Comparison of ENCODE assay signal across 8 cellular contexts in genomic region chr2:121649402-121649651, GRCh38. TPM values are rescaled to one million over a fixed set of nuclear protein-coding genes. Genes with fewer than 3 reads are reported as not detected.
DNase-seq lines count a peak whose midpoint lies in the region; ATAC-seq and TF ChIP-seq lines count a peak whose summit lies in the region.

CLASP1 (minus strand) TSS chr2:121649462; CDS start chr2:121605895, 43,567 bp downstream.

- H3K9ac ChIP-seq in neural progenitor cell: peak within 1 kb of the TSS; percentile 81

- H3K4me1 ChIP-seq in SJSA1 (replicated peaks) (peaks cover 25% of the 10 kb centered on the region), foreskin keratinocyte (peaks cover 8% of the 10 kb centered on the region), neural progenitor cell (peaks cover 18% of the 10 kb centered on the region)

- H3K4me1 Mint-ChIP-seq in neural progenitor cell: peaks cover 29% of the 10 kb centered on the region

- H3K4me3 ChIP-seq in SJSA1: peak within 1 kb of the TSS; percentile 80
- peak within 1 kb of the TSS; percentile 78 for H3K4me3 ChIP-seq in neural progenitor cell

- H3F3A ChIP-seq in neural progenitor cell (ENCODE audit: low read depth): peaks cover 30% of the 10 kb centered on the region

- peaks cover 12% of the 10 kb centered on the region for H3K36me3 Mint-ChIP-seq in neural progenitor cell

- TF ChIP-seq CTCF in foreskin keratinocyte (conservative IDR thresholded peaks at IDR 0.05) (no peak), neural progenitor cell (IDR thresholded peaks at IDR 0.05) (no peak), subcutaneous adipose tissue (IDR thresholded peaks at IDR 0.05; ENCODE audit: low read depth) (no peak)

- peaks cover 36% of the 10 kb centered on the region for H4K20me1 ChIP-seq in neural progenitor cell (ENCODE audit: low read depth)

- H3K9me3 ChIP-seq in SJSA1 (replicated peaks) (no peaks in the 10 kb centered on the region), neural progenitor cell (ENCODE audit: low read depth) (no peaks in the 10 kb centered on the region)

- no peaks in the 10 kb centered on the region for H3K27me3 ChIP-seq in SJSA1 (replicated peaks)
- no peaks in the 10 kb centered on the region for H3K27me3 ChIP-seq in foreskin keratinocyte
- H3K27me3 ChIP-seq in neural progenitor cell: no peaks in the 10 kb centered on the region

- peak within 1 kb of the TSS; percentile 82 for H2AFZ ChIP-seq in neural progenitor cell (replicated peaks)

- peak; percentile 98 for DNase-seq in Daoy (ENCODE audit: low read depth)
- peak; percentile 98 for DNase-seq in H4 (ENCODE audit: low spot score)
- DNase-seq in M059J (ENCODE audit: low read depth): peak; percentile 95
- peak in 1 of 2 experiments; percentile 98 for DNase-seq in SJSA1 (ENCODE audit: low read depth in 1 of 2, low spot score in 2 of 2)
- DNase-seq in activated naive CD4-positive, alpha-beta T cell treated with Interleukin-2 at 50 U/mL for 16 hours: peak; percentile 96
- DNase-seq in foreskin keratinocyte: no peak
- peak; percentile 99 for DNase-seq in neural progenitor cell (ENCODE audit: low spot score)

- H3K4me2 ChIP-seq in neural progenitor cell: peak within 1 kb of the TSS; percentile 96

- H3K9me3 Mint-ChIP-seq in neural progenitor cell: no peaks in the 10 kb centered on the region

- peaks cover 11% of the 10 kb centered on the region for H3K27me3 Mint-ChIP-seq in neural progenitor cell (ENCODE audit: insufficient read depth, low read depth)

- peak within 1 kb of the TSS; percentile 99 for H3K27ac Mint-ChIP-seq in neural progenitor cell

- H3K79me2 ChIP-seq in neural progenitor cell (ENCODE audit: low read depth): peaks cover 78% of the 10 kb centered on the region

- peaks cover 31% of the 10 kb centered on the region for H3K36me3 ChIP-seq in SJSA1
- no peaks in the 10 kb centered on the region for H3K36me3 ChIP-seq in neural progenitor cell

- peak within 1 kb of the TSS; percentile 84 for H3K27ac ChIP-seq in SJSA1
- H3K27ac ChIP-seq in foreskin keratinocyte: peak within 1 kb of the TSS; percentile 93
- H3K27ac ChIP-seq in neural progenitor cell: peak within 1 kb of the TSS; percentile 95

- peak within 1 kb of the TSS; percentile 91 for H3K4me3 Mint-ChIP-seq in neural progenitor cell

- ATAC-seq in foreskin keratinocyte: peak; percentile 94

RNA-seq across cellular contexts. Expression of gene CLASP1, which starts in this region (rescaled TPM):
- total RNA-seq in Daoy (2014; rRNA removed; shearing (Covaris generic)): 13.6 and 21.2 TPM in 2 replicates
- total RNA-seq in H4 (2014; rRNA removed; shearing (Covaris generic)): 29.2 and 33.6 TPM in 2 replicates
- 30.8 and 40.6 TPM in 2 replicates for total RNA-seq in M059J (2014; rRNA removed; shearing (Covaris generic))
- total RNA-seq in SJSA1 (2014; rRNA removed; shearing (Covaris generic)): 22.8 and 28.2 TPM in 2 replicates
- total RNA-seq in foreskin keratinocyte: 44.6 and 47.6 TPM in 2 replicates
- 5.1 and 5.9 TPM in 2 replicates for polyA plus RNA-seq in foreskin keratinocyte
- 75.5 and 110 TPM in 2 replicates for total RNA-seq in neural progenitor cell (ENCODE audit: low replicate concordance)
- total RNA-seq in subcutaneous adipose tissue: 100 to 1,000 TPM in 3 of 4 donors, 10 to 100 TPM in 1; 94.0 to 166 (median 112) TPM

Comparison
In these comparisons a context has a peak if more than half of its experiments do, and no peak if none do; other contexts are left out.
1. DNase-seq: peak in Daoy (single experiment), H4 (single experiment), M059J (single experiment), activated naive CD4-positive, alpha-beta T cell treated with Interleukin-2 at 50 U/mL for 16 hours (single experiment) and neural progenitor cell (single experiment); none in foreskin keratinocyte (0 of 2).
2. Peak in every context shown above with its lines, with median percentiles within 50 percentile points of each other: H3K27ac ChIP-seq.